In genomic region chr5:74382864-74383618, GRCh38 we compare ENCODE assay signal across 9 cellular contexts.
A peak's percentile ranks its signal among the peaks of the same experiment; 100 is the strongest.
DNase-seq lines count a peak whose midpoint lies in the region; ATAC-seq, FAIRE-seq and TF ChIP-seq lines count a peak whose summit lies in the region.
"Had no signal": no experiment of that assay in that cellular context is flagged by ENCODE, and none has a peak within 500 bp of the region (broad histone marks: within the 10 kb centered on the region; RNA-seq: fewer than 3 reads in every experiment).

No MANE protein-coding gene starts in this region.

- peak; percentile 81 to 85 for ATAC-seq in left cardiac atrium
- ATAC-seq in activated T-helper 17 cell treated with anti-CD3 and anti-CD28 coated beads, Interleukin-2, amount 50 U/mL, for 72 hours (replicated peaks): no peak
- no peak for ATAC-seq in activated CD8-positive, alpha-beta memory T cell treated with anti-CD3 and anti-CD28 coated beads, Interleukin-2, amount 10 ng/mL, durations not matched to agents 7 days and 5 days

- H3K9me2 ChIP-seq in Karpas-422 (replicated peaks; ENCODE audit: insufficient read depth, low read length): no peaks in the 10 kb centered on the region

- no peaks in the 10 kb centered on the region for H3K9me3 ChIP-seq in Karpas-422 (ENCODE audit: low read length)

- no peak overlapping the region for H3K27ac Mint-ChIP-seq in activated T-helper 17 cell treated with anti-CD3 and anti-CD28 coated beads, Interleukin-2, amount 50 U/mL, for 72 hours
- no peak overlapping the region for H3K27ac Mint-ChIP-seq in activated CD8-positive, alpha-beta memory T cell treated with anti-CD3 and anti-CD28 coated beads, Interleukin-2, amount 10 ng/mL, durations not matched to agents 7 days and 5 days
- H3K27ac Mint-ChIP-seq: activated naive CD8-positive, alpha-beta T cell treated with anti-CD3 and anti-CD28 coated beads, Interleukin-2, amount 10 ng/mL, durations not matched to agents 7 days and 5 days had no signal

- DNase-seq in H54 (ENCODE audit: insufficient read length, low spot score): no peak
- peak; percentile 70 for DNase-seq in amniotic epithelial cell (ENCODE audit: low read depth)
- DNase-seq in left cardiac atrium: peak; percentile 58
- peak; percentile 80 for DNase-seq in skeletal muscle cell (ENCODE audit: low read depth)
- no peak for DNase-seq in NCI-H1048 (lab: John Stamatoyannopoulos, UW)
- no peak for DNase-seq in Karpas-422
- no peak for DNase-seq in activated CD8-positive, alpha-beta memory T cell treated with anti-CD3 and anti-CD28 coated beads, Interleukin-2, amount 10 ng/mL, durations not matched to agents 7 days and 5 days
- DNase-seq: activated naive CD8-positive, alpha-beta T cell treated with anti-CD3 and anti-CD28 coated beads, Interleukin-2, amount 10 ng/mL, durations not matched to agents 7 days and 5 days had no signal

- no peaks in the 10 kb centered on the region for H3K9me3 Mint-ChIP-seq in activated T-helper 17 cell treated with anti-CD3 and anti-CD28 coated beads, Interleukin-2, amount 50 U/mL, for 72 hours
- no peaks in the 10 kb centered on the region for H3K9me3 Mint-ChIP-seq in activated CD8-positive, alpha-beta memory T cell treated with anti-CD3 and anti-CD28 coated beads, Interleukin-2, amount 10 ng/mL, durations not matched to agents 7 days and 5 days (ENCODE audit: low read depth)
- H3K9me3 Mint-ChIP-seq: activated naive CD8-positive, alpha-beta T cell treated with anti-CD3 and anti-CD28 coated beads, Interleukin-2, amount 10 ng/mL, durations not matched to agents 7 days and 5 days had no signal

- H3K36me3 ChIP-seq in Karpas-422 (ENCODE audit: insufficient read depth, low read length): no peaks in the 10 kb centered on the region

- H3K4me1 Mint-ChIP-seq in activated T-helper 17 cell treated with anti-CD3 and anti-CD28 coated beads, Interleukin-2, amount 50 U/mL, for 72 hours: no peaks in the 10 kb centered on the region
- no peaks in the 10 kb centered on the region for H3K4me1 Mint-ChIP-seq in activated CD8-positive, alpha-beta memory T cell treated with anti-CD3 and anti-CD28 coated beads, Interleukin-2, amount 10 ng/mL, durations not matched to agents 7 days and 5 days
- H3K4me1 Mint-ChIP-seq: activated naive CD8-positive, alpha-beta T cell treated with anti-CD3 and anti-CD28 coated beads, Interleukin-2, amount 10 ng/mL, durations not matched to agents 7 days and 5 days had no signal

- no peak overlapping the region for H3K9ac ChIP-seq in Karpas-422 (ENCODE audit: low read length)

- no peak overlapping the region for H2AFZ ChIP-seq in Karpas-422 (ENCODE audit: low read length)

- no peak overlapping the region for H3K4me3 Mint-ChIP-seq in activated T-helper 17 cell treated with anti-CD3 and anti-CD28 coated beads, Interleukin-2, amount 50 U/mL, for 72 hours
- H3K4me3 Mint-ChIP-seq in activated CD8-positive, alpha-beta memory T cell treated with anti-CD3 and anti-CD28 coated beads, Interleukin-2, amount 10 ng/mL, durations not matched to agents 7 days and 5 days: no peak overlapping the region
- H3K4me3 Mint-ChIP-seq: activated naive CD8-positive, alpha-beta T cell treated with anti-CD3 and anti-CD28 coated beads, Interleukin-2, amount 10 ng/mL, durations not matched to agents 7 days and 5 days had no signal

- no peak for TF ChIP-seq POLR2A in H54 (IDR thresholded peaks at IDR 0.05; ENCODE audit: low read depth, low read length)

- peaks cover 14% of the 10 kb centered on the region for H3K27me3 Mint-ChIP-seq in activated T-helper 17 cell treated with anti-CD3 and anti-CD28 coated beads, Interleukin-2, amount 50 U/mL, for 72 hours
- H3K27me3 Mint-ChIP-seq in activated CD8-positive, alpha-beta memory T cell treated with anti-CD3 and anti-CD28 coated beads, Interleukin-2, amount 10 ng/mL, durations not matched to agents 7 days and 5 days: peaks cover 13% of the 10 kb centered on the region

- H3K4me2 ChIP-seq in Karpas-422 (ENCODE audit: low read depth, low read length, poor library complexity, severe bottlenecking): no peak overlapping the region

- CTCF ChIA-PET in activated CD8-positive, alpha-beta memory T cell treated with anti-CD3 and anti-CD28 coated beads, Interleukin-2, amount 10 ng/mL, durations not matched to agents 7 days and 5 days (lab: Charles Lee): no interaction called here

- H3K79me2 ChIP-seq in Karpas-422 (ENCODE audit: low read length): no peaks in the 10 kb centered on the region

- no peaks in the 10 kb centered on the region for H4K20me1 ChIP-seq in Karpas-422 (ENCODE audit: insufficient read depth, low read depth, low read length)

- intact Hi-C loops in left cardiac atrium (cut with DNase I): no loop called here

- no peaks in the 10 kb centered on the region for H3K36me3 Mint-ChIP-seq in activated T-helper 17 cell treated with anti-CD3 and anti-CD28 coated beads, Interleukin-2, amount 50 U/mL, for 72 hours (ENCODE audit: low read depth)
- H3K36me3 Mint-ChIP-seq in activated CD8-positive, alpha-beta memory T cell treated with anti-CD3 and anti-CD28 coated beads, Interleukin-2, amount 10 ng/mL, durations not matched to agents 7 days and 5 days: no peaks in the 10 kb centered on the region
- H3K36me3 Mint-ChIP-seq: activated naive CD8-positive, alpha-beta T cell treated with anti-CD3 and anti-CD28 coated beads, Interleukin-2, amount 10 ng/mL, durations not matched to agents 7 days and 5 days had no signal

- H3K27ac ChIP-seq in Karpas-422 (ENCODE audit: low read length): no peak overlapping the region

- no peaks in the 10 kb centered on the region for H3K27me3 ChIP-seq in Karpas-422 (ENCODE audit: low read length)

- no peak overlapping the region for H3K4me3 ChIP-seq in skeletal muscle cell (ENCODE audit: low read depth, low read length)
- H3K4me3 ChIP-seq in Karpas-422 (ENCODE audit: low read length): no peak overlapping the region

- peak; percentile 86 for FAIRE-seq in H54 (lab: Jason Lieb, UNC)

- no peaks in the 10 kb centered on the region for H3K4me1 ChIP-seq in Karpas-422 (ENCODE audit: low read length)

Comparison
In these comparisons a context has a peak if more than half of its experiments do, and no peak if none do; other contexts are left out.
1. DNase-seq: peak in amniotic epithelial cell (single experiment), left cardiac atrium (single experiment) and skeletal muscle cell (single experiment); none in H54 (single experiment), NCI-H1048 (single experiment), Karpas-422 (single experiment) and activated CD8-positive, alpha-beta memory T cell treated with anti-CD3 and anti-CD28 coated beads, Interleukin-2, amount 10 ng/mL, durations not matched to agents 7 days and 5 days (single experiment).
2. ATAC-seq: peak in left cardiac atrium (2 of 2); none in activated T-helper 17 cell treated with anti-CD3 and anti-CD28 coated beads, Interleukin-2, amount 50 U/mL, for 72 hours (single experiment) and activated CD8-positive, alpha-beta memory T cell treated with anti-CD3 and anti-CD28 coated beads, Interleukin-2, amount 10 ng/mL, durations not matched to agents 7 days and 5 days (single experiment).